ENCODE assay signal across 8 cellular contexts in the genomic region with DNA sequence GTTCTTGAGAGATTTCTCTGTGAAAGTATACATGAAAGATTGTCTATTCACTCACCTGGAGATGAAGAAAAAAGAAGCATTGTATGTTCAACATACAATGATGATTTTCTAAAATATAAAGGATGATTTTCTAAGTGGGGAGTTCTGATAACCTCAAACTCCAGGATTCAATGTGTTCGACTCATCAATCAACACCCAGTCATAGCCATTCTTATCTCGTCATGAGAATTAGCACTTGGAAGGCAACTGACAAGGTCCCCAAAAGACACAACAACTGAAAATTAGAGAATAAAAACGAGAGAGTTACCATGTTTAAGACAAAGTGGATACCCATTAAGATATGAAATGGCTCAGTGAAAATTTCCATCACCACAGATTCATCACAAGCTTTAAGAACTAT.
"Had no signal": no experiment of that assay in that cellular context is flagged by ENCODE, and none has a peak within 500 bp of the region (broad histone marks: within the 10 kb centered on the region; RNA-seq: fewer than 3 reads in every experiment).

No MANE protein-coding gene starts in this region.

- ATAC-seq: GM12878 had no signal

- H3K4me3 ChIP-seq: GM12878 had no signal

- DNase-seq: GDM1, GF-D8 had no signal

- FAIRE-seq: G401.6, GM12878, GM12891, GM12892, GM18507, GM19239 had no signal
